Comparison of ENCODE assay signal across 13 cellular contexts in the genomic region with DNA sequence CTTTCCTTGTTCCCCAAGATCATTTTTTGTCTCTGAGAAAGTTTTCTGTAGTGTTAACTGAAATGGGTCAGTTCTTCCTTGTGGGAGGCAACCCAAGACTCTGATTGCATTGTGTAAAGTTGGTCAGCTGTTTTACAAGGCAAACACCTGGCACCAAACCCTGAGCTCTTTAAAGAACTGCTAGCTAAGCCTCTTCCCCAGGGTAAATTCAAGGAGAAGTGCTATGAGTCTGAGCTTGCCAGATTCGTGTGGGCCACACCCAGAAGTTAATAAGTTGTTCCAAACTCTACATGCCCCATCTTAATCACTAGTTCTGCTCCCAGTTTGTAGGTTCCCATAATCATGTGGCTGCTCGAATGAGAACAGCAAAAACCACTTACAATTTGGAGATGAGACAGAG.
A peak's percentile ranks its signal among the peaks of the same experiment; 100 is the strongest.
DNase-seq lines count a peak whose midpoint lies in the region; ATAC-seq and TF ChIP-seq lines count a peak whose summit lies in the region.
"Had no signal": no experiment of that assay in that cellular context is flagged by ENCODE, and none has a peak within 500 bp of the region (broad histone marks: within the 10 kb centered on the region; RNA-seq: fewer than 3 reads in every experiment).

No MANE protein-coding gene starts in this region.

- H3K27ac Mint-ChIP-seq in stimulated activated memory B cell treated with anti-CD40 and anti-IgM and Interleukin-4, amounts not matched to agents 10 μg/mL and 1 μg/mL and 100 μg/mL, for 72 hours: no peak overlapping the region
- H3K27ac Mint-ChIP-seq in activated CD8-positive, alpha-beta memory T cell treated with anti-CD3 and anti-CD28 coated beads, Interleukin-2, amount 10 ng/mL, durations not matched to agents 7 days and 5 days: no peak overlapping the region

- TF ChIP-seq CTCF in left ventricle myocardium inferior (IDR thresholded peaks at IDR 0.05; ENCODE audit: borderline replicate concordance): no peak
- TF ChIP-seq CTCF in mammary epithelial cell (conservative IDR thresholded peaks at IDR 0.05 in 1 of 2, IDR thresholded peaks at IDR 0.05 in 1 of 2; ENCODE audit: extremely low read depth in 1 of 2, insufficient read depth in 1 of 2, low read depth in 1 of 2, low read length in 2 of 2): no peak

- in situ Hi-C loops in mammary epithelial cell (cut with MboI; ENCODE audit: low sequenced_read_pairs in 2 of 2): no loop called here

- H3K4me3 ChIP-seq in left ventricle myocardium inferior (no peak overlapping the region), mammary epithelial cell (replicated peaks in 1 of 3; ENCODE audit: insufficient read depth in 1 of 3, low read depth in 2 of 3, low read length in 3 of 3) (no peak overlapping the region)
- H3K4me3 ChIP-seq: thoracic aorta had no signal

- H3K4me2 ChIP-seq in mammary epithelial cell (ENCODE audit: insufficient read depth, low read depth, low read length): peak overlapping the region; percentile 2
- H3K4me2 ChIP-seq: KMS-11 had no signal

- no peak for DNase-seq in Right ventricle myocardium superior
- no peak for DNase-seq in left ventricle myocardium inferior
- DNase-seq in mammary epithelial cell: peak; percentile 93
- DNase-seq in mucosa of gallbladder (ENCODE audit: low spot score): peak; percentile 71
- no peak for DNase-seq in activated CD8-positive, alpha-beta memory T cell treated with anti-CD3 and anti-CD28 coated beads, Interleukin-2, amount 10 ng/mL, durations not matched to agents 7 days and 5 days
- DNase-seq: activated CD8-positive, alpha-beta memory T cell treated with anti-CD3 and anti-CD28 coated beads, Interleukin-2, amount 50 U/mL, for 48 hours; effector memory CD8-positive, alpha-beta T cell; NCI-H226 had no signal

- no peaks in the 10 kb centered on the region for H3K9me3 ChIP-seq in left ventricle myocardium inferior (replicated peaks)
- H3K9me3 ChIP-seq in mammary epithelial cell (replicated peaks; ENCODE audit: insufficient read depth, low read length): no peaks in the 10 kb centered on the region
- H3K9me3 ChIP-seq: thoracic aorta had no signal

- no peaks in the 10 kb centered on the region for H3K79me2 ChIP-seq in mammary epithelial cell (ENCODE audit: insufficient read depth, low read length)

- H3K4me3 Mint-ChIP-seq in stimulated activated memory B cell treated with anti-CD40 and anti-IgM and Interleukin-4, amounts not matched to agents 10 μg/mL and 1 μg/mL and 100 μg/mL, for 72 hours: no peak overlapping the region
- H3K4me3 Mint-ChIP-seq in activated CD8-positive, alpha-beta memory T cell treated with anti-CD3 and anti-CD28 coated beads, Interleukin-2, amount 10 ng/mL, durations not matched to agents 7 days and 5 days: no peak overlapping the region
- H3K4me3 Mint-ChIP-seq: effector memory CD8-positive, alpha-beta T cell had no signal

- no peaks in the 10 kb centered on the region for H3K36me3 ChIP-seq in left ventricle myocardium inferior
- H3K36me3 ChIP-seq in mammary epithelial cell (ENCODE audit: insufficient read depth, low read length): no peaks in the 10 kb centered on the region
- H3K36me3 ChIP-seq: thoracic aorta had no signal

- CTCF ChIA-PET in mammary epithelial cell (lab: Charles Lee; ENCODE audit: low non-redundant PET): interaction anchor here (0.7 kb wide), 1 partner anchor 119 kb away, joined by 5 read pairs; no protein-coding TSS in a partner anchor
- CTCF ChIA-PET in activated CD8-positive, alpha-beta memory T cell treated with anti-CD3 and anti-CD28 coated beads, Interleukin-2, amount 10 ng/mL, durations not matched to agents 7 days and 5 days (lab: Charles Lee): interaction anchor here (1.6 to 2.0 kb wide), 2 partner anchors 8 to 14 kb away, joined by 4 to 6 read pairs; no protein-coding TSS in a partner anchor

- H4K20me1 ChIP-seq in mammary epithelial cell (ENCODE audit: insufficient read depth, low read length): no peaks in the 10 kb centered on the region

- H3K27ac ChIP-seq in left ventricle myocardium inferior (replicated peaks) (no peak overlapping the region), mammary epithelial cell (ENCODE audit: insufficient read depth, low read depth, low read length) (no peak overlapping the region)
- H3K27ac ChIP-seq: KMS-11, thoracic aorta had no signal

- no peaks in the 10 kb centered on the region for H3K4me1 Mint-ChIP-seq in stimulated activated memory B cell treated with anti-CD40 and anti-IgM and Interleukin-4, amounts not matched to agents 10 μg/mL and 1 μg/mL and 100 μg/mL, for 72 hours
- H3K4me1 Mint-ChIP-seq in activated CD8-positive, alpha-beta memory T cell treated with anti-CD3 and anti-CD28 coated beads, Interleukin-2, amount 10 ng/mL, durations not matched to agents 7 days and 5 days: no peaks in the 10 kb centered on the region

- intact Hi-C loops in Right ventricle myocardium superior (cut with DNase I) (no loop called here), left ventricle myocardium inferior (cut with micrococcal nuclease) (no loop called here), mammary epithelial cell (cut with micrococcal nuclease) (no loop called here)

- H3K27me3 ChIP-seq in left ventricle myocardium inferior (ENCODE audit: low read depth) (no peaks in the 10 kb centered on the region), mammary epithelial cell (ENCODE audit: insufficient read depth, low read length) (no peaks in the 10 kb centered on the region)

- 5% methylated on average over 2 of the region's 2 CpGs for WGBS in mammary epithelial cell (ENCODE audit: low coverage, missing lambda C conversion rate)

- dilution Hi-C loops in mammary epithelial cell (cut with HindIII; ENCODE audit: low sequenced_read_pairs): no loop called here

- H3K9me3 Mint-ChIP-seq in stimulated activated memory B cell treated with anti-CD40 and anti-IgM and Interleukin-4, amounts not matched to agents 10 μg/mL and 1 μg/mL and 100 μg/mL, for 72 hours: no peaks in the 10 kb centered on the region
- no peaks in the 10 kb centered on the region for H3K9me3 Mint-ChIP-seq in activated CD8-positive, alpha-beta memory T cell treated with anti-CD3 and anti-CD28 coated beads, Interleukin-2, amount 10 ng/mL, durations not matched to agents 7 days and 5 days (ENCODE audit: low read depth)
- H3K9me3 Mint-ChIP-seq: effector memory CD8-positive, alpha-beta T cell had no signal

- no TSS peak for BruUV-seq in mammary epithelial cell (replicated peaks; lab: Mats Ljungman, UMichigan)

- no peaks in the 10 kb centered on the region for H3K36me3 Mint-ChIP-seq in stimulated activated memory B cell treated with anti-CD40 and anti-IgM and Interleukin-4, amounts not matched to agents 10 μg/mL and 1 μg/mL and 100 μg/mL, for 72 hours
- H3K36me3 Mint-ChIP-seq in activated CD8-positive, alpha-beta memory T cell treated with anti-CD3 and anti-CD28 coated beads, Interleukin-2, amount 10 ng/mL, durations not matched to agents 7 days and 5 days: no peaks in the 10 kb centered on the region

- H3K27me3 Mint-ChIP-seq in stimulated activated memory B cell treated with anti-CD40 and anti-IgM and Interleukin-4, amounts not matched to agents 10 μg/mL and 1 μg/mL and 100 μg/mL, for 72 hours: no peaks in the 10 kb centered on the region
- H3K27me3 Mint-ChIP-seq in activated CD8-positive, alpha-beta memory T cell treated with anti-CD3 and anti-CD28 coated beads, Interleukin-2, amount 10 ng/mL, durations not matched to agents 7 days and 5 days: no peaks in the 10 kb centered on the region
- H3K27me3 Mint-ChIP-seq: effector memory CD8-positive, alpha-beta T cell had no signal

- peak overlapping the region; percentile 25 for H2AFZ ChIP-seq in mammary epithelial cell (ENCODE audit: low read depth, low read length)

- H3K4me1 ChIP-seq in left ventricle myocardium inferior (peaks cover 4% of the 10 kb centered on the region), mammary epithelial cell (ENCODE audit: insufficient read depth, low read length) (no peaks in the 10 kb centered on the region)

- peak; percentile 73 for ATAC-seq in Right ventricle myocardium superior (ENCODE audit: poor library complexity)
- no peak for ATAC-seq in stimulated activated memory B cell treated with anti-CD40 and anti-IgM and Interleukin-4, amounts not matched to agents 10 μg/mL and 1 μg/mL and 100 μg/mL, for 72 hours
- ATAC-seq in GM18502 (IDR thresholded peaks at IDR 0.05; ENCODE audit: poor library complexity, unreplicated experiment): no peak
- ATAC-seq in activated CD8-positive, alpha-beta memory T cell treated with anti-CD3 and anti-CD28 coated beads, Interleukin-2, amount 10 ng/mL, durations not matched to agents 7 days and 5 days: no peak
- no peak for ATAC-seq in GM19395 (IDR thresholded peaks at IDR 0.05; ENCODE audit: unreplicated experiment)
- ATAC-seq: effector memory CD8-positive, alpha-beta T cell had no signal

- H3K9ac ChIP-seq in mammary epithelial cell (ENCODE audit: insufficient read depth, low read length): no peak overlapping the region
- H3K9ac ChIP-seq: KMS-11 had no signal

Comparison
In these comparisons a context has a peak if more than half of its experiments do, and no peak if none do; other contexts are left out.
1. DNase-seq: peak in mammary epithelial cell (single experiment) and mucosa of gallbladder (single experiment); none in Right ventricle myocardium superior (single experiment), left ventricle myocardium inferior (single experiment) and activated CD8-positive, alpha-beta memory T cell treated with anti-CD3 and anti-CD28 coated beads, Interleukin-2, amount 10 ng/mL, durations not matched to agents 7 days and 5 days (single experiment).